In genomic region chr20:29497261-29497671, GRCh38 we compare ENCODE assay signal across 8 cellular contexts.
A peak's percentile ranks its signal among the peaks of the same experiment; 100 is the strongest.
DNase-seq lines count a peak whose midpoint lies in the region.

No MANE protein-coding gene starts in this region.

- peaks cover 3% of the 10 kb centered on the region for H3K9me3 ChIP-seq in skeletal muscle satellite cell (replicated peaks; ENCODE audit: low read length)
- no peaks in the 10 kb centered on the region for H3K9me3 ChIP-seq in MG63

- no peak overlapping the region for H3K4me2 ChIP-seq in skeletal muscle satellite cell (ENCODE audit: low read length)

- H3K36me3 ChIP-seq in skeletal muscle satellite cell (ENCODE audit: insufficient read depth, low read length) (no peaks in the 10 kb centered on the region), MG63 (no peaks in the 10 kb centered on the region)

- no peaks in the 10 kb centered on the region for H3K4me1 ChIP-seq in skeletal muscle satellite cell (ENCODE audit: control insufficient read depth, insufficient read depth, low read length)

- H3K27me3 ChIP-seq in skeletal muscle satellite cell (ENCODE audit: control insufficient read depth, insufficient read depth, low read length) (no peaks in the 10 kb centered on the region), MG63 (no peaks in the 10 kb centered on the region)

- DNase-seq in activated CD8-positive, alpha-beta memory T cell treated with anti-CD3 and anti-CD28 coated beads for 24 hours: peak; percentile 62
- no peak for DNase-seq in activated CD8-positive, alpha-beta memory T cell treated with anti-CD3 and anti-CD28 coated beads, Interleukin-2, amount 50 U/mL, for 4 hours
- DNase-seq in NCI-H345 treated with DMSO at 0.1 percent for 48 hours (lab: John Stamatoyannopoulos, UW; ENCODE audit: unreplicated experiment) (peak; percentile 47), cerebellar cortex (ENCODE audit: low spot score) (peak; percentile 23), HPDE6-E6E7 (ENCODE audit: extremely low spot score) (no peak), MG63 (no peak), GF-D8 (lab: John Stamatoyannopoulos, UW) (no peak)

- peak overlapping the region; percentile 52 for H3K4me3 ChIP-seq in skeletal muscle satellite cell (ENCODE audit: low read length)
- no peak overlapping the region for H3K4me3 ChIP-seq in MG63

- H3K9ac ChIP-seq in skeletal muscle satellite cell (ENCODE audit: low read depth, low read length): no peak overlapping the region

Comparison
In these comparisons a context has a peak if more than half of its experiments do, and no peak if none do; other contexts are left out.
1. DNase-seq: peak in activated CD8-positive, alpha-beta memory T cell treated with anti-CD3 and anti-CD28 coated beads for 24 hours (single experiment), NCI-H345 treated with DMSO at 0.1 percent for 48 hours (single experiment) and cerebellar cortex (single experiment); none in activated CD8-positive, alpha-beta memory T cell treated with anti-CD3 and anti-CD28 coated beads, Interleukin-2, amount 50 U/mL, for 4 hours (single experiment), HPDE6-E6E7 (single experiment), MG63 (single experiment) and GF-D8 (single experiment).